ENCODE assay signal across 1 cellular context in the genomic region with DNA sequence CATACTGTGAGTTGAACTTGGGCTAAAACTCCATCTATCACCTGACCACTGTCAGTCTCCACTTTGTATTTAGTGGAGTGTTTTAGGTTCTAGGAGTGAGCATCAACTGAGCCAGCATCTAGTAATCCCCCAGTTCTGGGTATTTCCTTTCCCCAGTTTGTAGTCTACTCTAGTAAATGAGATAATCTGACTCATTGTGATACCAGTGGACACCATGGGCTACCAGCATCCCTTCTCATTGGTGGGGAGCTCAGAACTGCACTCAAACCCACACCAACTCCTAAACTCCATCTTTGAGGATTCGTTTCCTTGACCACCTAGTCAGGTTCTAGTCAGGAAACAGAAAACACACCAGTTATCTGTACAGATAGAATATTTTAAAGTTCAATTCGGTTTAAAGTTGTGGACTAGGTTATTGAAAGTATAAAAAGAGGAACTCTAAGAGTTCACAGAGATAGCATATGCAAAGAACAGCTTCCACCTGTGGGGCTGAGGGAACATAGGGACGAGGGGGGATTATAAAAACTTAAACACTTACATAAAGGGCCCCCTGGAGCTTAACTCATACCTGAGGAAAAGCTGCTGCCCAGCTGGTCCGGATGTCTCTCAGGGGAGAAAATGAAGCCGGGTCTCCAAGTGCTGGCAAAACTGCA.
TF ChIP-seq lines count a peak whose summit lies in the region.

No MANE protein-coding gene starts in this region.

TF ChIP-seq in SK-N-SH treated with all-trans-retinoic acid at 6 μM for 48 hours, 23 proteins besides CTCF, POLR2A, EP300 and RAD21 (continued from another document):
- TF ChIP-seq, protein P1, sequence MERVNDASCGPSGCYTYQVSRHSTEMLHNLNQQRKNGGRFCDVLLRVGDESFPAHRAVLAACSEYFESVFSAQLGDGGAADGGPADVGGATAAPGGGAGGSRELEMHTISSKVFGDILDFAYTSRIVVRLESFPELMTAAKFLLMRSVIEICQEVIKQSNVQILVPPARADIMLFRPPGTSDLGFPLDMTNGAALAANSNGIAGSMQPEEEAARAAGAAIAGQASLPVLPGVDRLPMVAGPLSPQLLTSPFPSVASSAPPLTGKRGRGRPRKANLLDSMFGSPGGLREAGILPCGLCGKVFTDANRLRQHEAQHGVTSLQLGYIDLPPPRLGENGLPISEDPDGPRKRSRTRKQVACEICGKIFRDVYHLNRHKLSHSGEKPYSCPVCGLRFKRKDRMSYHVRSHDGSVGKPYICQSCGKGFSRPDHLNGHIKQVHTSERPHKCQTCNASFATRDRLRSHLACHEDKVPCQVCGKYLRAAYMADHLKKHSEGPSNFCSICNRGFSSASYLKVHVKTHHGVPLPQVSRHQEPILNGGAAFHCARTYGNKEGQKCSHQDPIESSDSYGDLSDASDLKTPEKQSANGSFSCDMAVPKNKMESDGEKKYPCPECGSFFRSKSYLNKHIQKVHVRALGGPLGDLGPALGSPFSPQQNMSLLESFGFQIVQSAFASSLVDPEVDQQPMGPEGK (CRISPR knock-in tag; IDR thresholded peaks at IDR 0.05; ENCODE audit: borderline replicate concordance) = no peak
- no peak for TF ChIP-seq PPARA (CRISPR knock-in tag; IDR thresholded peaks at IDR 0.05; ENCODE audit: borderline replicate concordance)
